ENCODE assay signal across 8 cellular contexts in the genomic region with DNA sequence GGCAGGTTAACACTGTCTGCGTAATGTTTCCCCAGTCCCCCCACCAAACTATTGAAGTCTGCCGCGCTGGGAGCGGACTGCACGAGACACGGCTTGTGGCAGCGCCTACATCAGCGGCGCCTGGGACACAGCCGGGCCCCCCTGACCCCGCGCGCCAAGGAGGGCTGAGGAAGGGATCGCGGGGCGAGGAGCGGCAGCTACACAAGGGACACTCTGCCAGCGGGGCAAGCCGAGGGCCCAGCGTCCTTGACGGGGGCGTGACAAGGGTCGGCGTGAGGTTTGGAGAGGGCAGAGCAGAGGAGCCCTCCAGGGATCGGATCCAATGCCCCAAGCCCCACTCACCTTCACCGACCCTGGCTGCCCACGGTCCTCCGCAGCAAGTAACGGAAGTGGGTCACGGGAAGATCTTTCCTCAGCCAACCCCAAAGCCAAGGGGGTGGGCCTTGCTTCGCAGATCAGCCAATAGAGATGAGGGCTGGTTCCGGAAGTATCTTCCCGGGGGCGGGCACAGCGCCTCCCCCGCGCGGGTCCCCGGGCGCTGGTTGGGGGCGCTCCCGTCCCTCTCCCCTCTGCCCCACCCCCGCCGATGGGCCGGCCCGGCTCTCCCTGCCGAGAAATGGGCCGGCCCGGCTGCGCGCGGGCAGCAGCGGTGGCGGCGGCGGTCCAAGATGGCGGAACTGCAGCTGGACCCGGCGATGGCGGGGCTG. TPM values are rescaled to one million over a fixed set of nuclear protein-coding genes. Genes with fewer than 3 reads are reported as not detected.
A peak's percentile ranks its signal among the peaks of the same experiment; 100 is the strongest.
DNase-seq lines count a peak whose midpoint lies in the region; ATAC-seq and TF ChIP-seq lines count a peak whose summit lies in the region.

A gene (minus strand): TSS at position 387 of the 707 bp plus-strand sequence. CDS start 4,319 bp downstream, outside the sequence.
A gene with protein sequence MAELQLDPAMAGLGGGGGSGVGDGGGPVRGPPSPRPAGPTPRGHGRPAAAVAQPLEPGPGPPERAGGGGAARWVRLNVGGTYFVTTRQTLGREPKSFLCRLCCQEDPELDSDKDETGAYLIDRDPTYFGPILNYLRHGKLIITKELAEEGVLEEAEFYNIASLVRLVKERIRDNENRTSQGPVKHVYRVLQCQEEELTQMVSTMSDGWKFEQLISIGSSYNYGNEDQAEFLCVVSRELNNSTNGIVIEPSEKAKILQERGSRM (plus strand): TSS at position 643 of the 707 bp plus-strand sequence. CDS start 26 bp downstream, at position 669.

- peaks cover 11% of the 10 kb centered on the region for H3K36me3 ChIP-seq in H7 (replicated peaks; ENCODE audit: control insufficient read depth, insufficient read depth, low read length)

- peaks cover 11% of the 10 kb centered on the region for H3K27me3 Mint-ChIP-seq in nephron progenitor cell (ENCODE audit: low read depth, poor library complexity)
- no peaks in the 10 kb centered on the region for H3K27me3 Mint-ChIP-seq in stimulated activated naive CD8-positive, alpha-beta T cell treated with anti-CD3 and anti-CD28 coated beads, Interleukin-15, amount 100 ng/mL, for 72 hours

- DNase-seq in ELF-1 (ENCODE audit: low read depth, low spot score) (peak; percentile 99), H7 (peak; percentile 99), M059J (ENCODE audit: low read depth) (peak; percentile 94), SHP77 (lab: John Stamatoyannopoulos, UW) (peak; percentile 98), fibroblast of the aortic adventitia (ENCODE audit: low read depth) (peak; percentile 97), nephron progenitor cell (peak; percentile 95)
- DNase-seq in activated effector memory CD4-positive, alpha-beta T cell treated with anti-CD3 and anti-CD28 coated beads, Interleukin-2, amount 50 U/mL, for 16 hours = peak; percentile 98
- DNase-seq in stimulated activated naive CD8-positive, alpha-beta T cell treated with anti-CD3 and anti-CD28 coated beads, Interleukin-15, amount 100 ng/mL, for 72 hours = peak; percentile 93 to 96

- H3K36me3 Mint-ChIP-seq in nephron progenitor cell (ENCODE audit: low read depth) = peaks cover 22% of the 10 kb centered on the region

- peaks cover 44% of the 10 kb centered on the region for H3K4me1 Mint-ChIP-seq in nephron progenitor cell
- H3K4me1 Mint-ChIP-seq in stimulated activated naive CD8-positive, alpha-beta T cell treated with anti-CD3 and anti-CD28 coated beads, Interleukin-15, amount 100 ng/mL, for 72 hours = peaks cover 41% of the 10 kb centered on the region

- peak within 1 kb of the TSS; percentile 96 for H3K4me3 Mint-ChIP-seq in nephron progenitor cell
- peak within 1 kb of the TSS; percentile 99 for H3K4me3 Mint-ChIP-seq in stimulated activated naive CD8-positive, alpha-beta T cell treated with anti-CD3 and anti-CD28 coated beads, Interleukin-15, amount 100 ng/mL, for 72 hours

- peak within 1 kb of the TSS; percentile 96 for H3K27ac Mint-ChIP-seq in nephron progenitor cell
- peak within 1 kb of the TSS; percentile 96 for H3K27ac Mint-ChIP-seq in stimulated activated naive CD8-positive, alpha-beta T cell treated with anti-CD3 and anti-CD28 coated beads, Interleukin-15, amount 100 ng/mL, for 72 hours

- H3K4me3 ChIP-seq in H7 (ENCODE audit: insufficient read depth, low read depth, low read length) = peak within 1 kb of the TSS; percentile 98
- peak within 1 kb of the TSS; percentile 98 for H3K4me3 ChIP-seq in fibroblast of the aortic adventitia (ENCODE audit: low read depth, low read length)

- TF ChIP-seq CTCF in fibroblast of the aortic adventitia (IDR thresholded peaks at IDR 0.05; ENCODE audit: insufficient read depth, low read length) = no peak
- no peak for TF ChIP-seq CTCF in nephron progenitor cell (IDR thresholded peaks at IDR 0.05)

- ATAC-seq in stimulated activated naive CD8-positive, alpha-beta T cell treated with anti-CD3 and anti-CD28 coated beads, Interleukin-15, amount 100 ng/mL, for 72 hours = peak; percentile 96

- no peaks in the 10 kb centered on the region for H3K9me3 Mint-ChIP-seq in nephron progenitor cell
- no peaks in the 10 kb centered on the region for H3K9me3 Mint-ChIP-seq in stimulated activated naive CD8-positive, alpha-beta T cell treated with anti-CD3 and anti-CD28 coated beads, Interleukin-15, amount 100 ng/mL, for 72 hours

- H3K27me3 ChIP-seq in H7 (ENCODE audit: control insufficient read depth, insufficient read depth, low read length) = no peaks in the 10 kb centered on the region

RNA-seq across cellular contexts. Expression of the first gene that starts in this region (rescaled TPM):
- 399 and 432 TPM in 2 replicates for total RNA-seq in H7 (2014; rRNA removed; shearing (Covaris generic))
- total RNA-seq in M059J (2014; rRNA removed; shearing (Covaris generic)) = 440 and 491 TPM in 2 replicates
- total RNA-seq in fibroblast of the aortic adventitia (ENCODE audit: low replicate concordance) = 513 and 829 TPM in 2 replicates

RNA-seq across cellular contexts. Expression of the second gene that starts in this region (rescaled TPM):
- 34.9 and 41.0 TPM in 2 replicates for total RNA-seq in H7 (2014; rRNA removed; shearing (Covaris generic))
- 18.9 and 25.1 TPM in 2 replicates for total RNA-seq in M059J (2014; rRNA removed; shearing (Covaris generic))
- total RNA-seq in fibroblast of the aortic adventitia (ENCODE audit: low replicate concordance) = 20.2 and 34.2 TPM in 2 replicates

Comparison
In these comparisons a context has a peak if more than half of its experiments do, and no peak if none do; other contexts are left out.
1. Peak in every context shown above with its lines: DNase-seq, ATAC-seq and H3K4me3 ChIP-seq.